Comparison of ENCODE assay signal across 11 cellular contexts in the genomic region with DNA sequence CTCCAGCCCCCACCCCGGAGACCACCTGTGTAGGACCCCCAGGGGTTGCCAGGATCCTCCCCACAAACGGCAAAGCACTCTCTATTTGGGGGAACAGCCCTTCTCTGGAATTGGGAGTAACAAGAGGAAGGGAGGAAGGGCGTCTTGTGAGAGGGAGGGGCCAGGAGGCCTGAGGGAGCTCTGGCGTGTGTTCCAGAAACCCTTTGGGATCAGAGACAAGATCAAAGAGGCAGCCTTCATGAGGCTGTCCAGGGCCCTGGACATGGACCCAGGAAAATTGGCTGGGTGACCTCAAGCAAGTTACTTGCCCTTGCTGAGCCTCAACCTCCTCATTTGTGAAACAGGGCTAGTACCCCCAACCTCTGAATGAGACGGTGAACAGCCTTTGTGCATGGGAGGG. TPM values are rescaled to one million over a fixed set of nuclear protein-coding genes. Genes with fewer than 3 reads are reported as not detected.
DNase-seq lines count a peak whose midpoint lies in the region; TF ChIP-seq lines count a peak whose summit lies in the region.
"Had no signal": no experiment of that assay in that cellular context is flagged by ENCODE, and none has a peak within 500 bp of the region (broad histone marks: within the 10 kb centered on the region; RNA-seq: fewer than 3 reads in every experiment).

No MANE protein-coding gene starts in this region.

- peaks cover 43 to 71% (median 58%) of the 10 kb centered on the region in 4 donors for H3K4me1 Mint-ChIP-seq in CD4-positive, alpha-beta memory T cell

- CTCF ChIA-PET in CD4-positive, alpha-beta memory T cell (lab: Charles Lee; ENCODE audit: partially characterized antibody): interaction anchor here (1.0 kb wide), 1 partner anchor 38 kb away, joined by 4 read pairs; no protein-coding TSS in a partner anchor
- CTCF ChIA-PET in RWPE1 (lab: Yijun Ruan, JAX): no interaction called here

- H3K27ac Mint-ChIP-seq in CD4-positive, alpha-beta memory T cell: peak overlapping the region in 6 of 7 donors; percentile 68 to 87 (median 75)

- H3K27me3 Mint-ChIP-seq in CD4-positive, alpha-beta memory T cell: no peaks in the 10 kb centered on the region

- no peak for DNase-seq in CD4-positive, alpha-beta memory T cell
- no peak for DNase-seq in RWPE1 (ENCODE audit: low spot score)
- DNase-seq in dorsolateral prefrontal cortex: no peak
- DNase-seq in ovary: peak in 1 of 5 donors; percentile 48
- DNase-seq in mesenteric fat pad (ENCODE audit: low spot score): no peak
- no peak for DNase-seq in NCI-H1694 treated with DMSO at 0.1 percent for 48 hours (lab: John Stamatoyannopoulos, UW)
- DNase-seq in AG20443 (ENCODE audit: low spot score): no peak
- no peak for DNase-seq in inferior parietal cortex (ENCODE audit: extremely low spot score)
- DNase-seq: activated CD4-positive, CD25-positive, alpha-beta regulatory T cell; kidney; NCI-H2171 had no signal

- H3K27me3 ChIP-seq in CD4-positive, alpha-beta memory T cell (ENCODE audit: insufficient read depth, low read length): no peaks in the 10 kb centered on the region
- H3K27me3 ChIP-seq in dorsolateral prefrontal cortex (no peaks in the 10 kb centered on the region), ovary (no peaks in the 10 kb centered on the region)

- H3K27ac ChIP-seq in CD4-positive, alpha-beta memory T cell (ENCODE audit: low read depth, low read length): no peak overlapping the region
- H3K27ac ChIP-seq in RWPE1 (peak overlapping the region; percentile 83), dorsolateral prefrontal cortex (peak overlapping the region in 38 of 59 donors; percentile 6 to 97 (median 89)), ovary (peak overlapping the region; percentile 3 to 59)

- H3K9me3 ChIP-seq in CD4-positive, alpha-beta memory T cell (ENCODE audit: control insufficient read depth in 1 of 2, low read length in 2 of 2): no peaks in the 10 kb centered on the region
- H3K9me3 ChIP-seq in ovary: no peaks in the 10 kb centered on the region

- H3K9me3 Mint-ChIP-seq in CD4-positive, alpha-beta memory T cell: no peaks in the 10 kb centered on the region

- no peak overlapping the region for H3K4me3 ChIP-seq in CD4-positive, alpha-beta memory T cell (ENCODE audit: low read length in 2 of 2)
- H3K4me3 ChIP-seq in dorsolateral prefrontal cortex (no peak overlapping the region), ovary (no peak overlapping the region)

- WGBS in ovary, 3 donors: 36 to 43% (median 36%) methylated on average over 5 of the region's 5 CpGs

- no peaks in the 10 kb centered on the region for H3K36me3 ChIP-seq in CD4-positive, alpha-beta memory T cell (ENCODE audit: insufficient read depth, low read length)
- no peaks in the 10 kb centered on the region for H3K36me3 ChIP-seq in ovary

- intact Hi-C loops in CD4-positive, alpha-beta memory T cell (cut with micrococcal nuclease): no loop called here
- intact Hi-C loops in dorsolateral prefrontal cortex (cut with DNase I): loop anchor here in 1 of 2 donors (5.0 kb wide), 1 partner anchor 34 kb away; no protein-coding TSS in a partner anchor
- intact Hi-C loops in ovary (cut with DNase I): no loop called here

- no peak for TF ChIP-seq EP300 in ovary (IDR thresholded peaks at IDR 0.05)

- peaks cover 0 to 4% of the 10 kb centered on the region in 2 donors for H3K36me3 Mint-ChIP-seq in CD4-positive, alpha-beta memory T cell

- POLR2A ChIA-PET in CD4-positive, alpha-beta memory T cell (lab: Charles Lee; ENCODE audit: partially characterized antibody): interaction anchor here (1.4 to 7.8 kb wide), 3 partner anchors 10 to 15 kb away, joined by 3 to 68 read pairs (median 7); no protein-coding TSS in a partner anchor
- POLR2A ChIA-PET in RWPE1 (lab: Yijun Ruan, JAX; ENCODE audit: low non-redundant PET): no interaction called here

- TF ChIP-seq CTCF in RWPE1 (conservative IDR thresholded peaks at IDR 0.05; ENCODE audit: low read depth): no peak
- TF ChIP-seq CTCF in dorsolateral prefrontal cortex (IDR thresholded peaks at IDR 0.05 in 54 of 56, conservative IDR thresholded peaks at IDR 0.05 in 2 of 56; ENCODE audit: low read depth in 1 of 56, partially characterized antibody in 56 of 56): no peak
- no peak for TF ChIP-seq CTCF in ovary (IDR thresholded peaks at IDR 0.05)

- H3K4me1 ChIP-seq in CD4-positive, alpha-beta memory T cell (ENCODE audit: insufficient read depth, low read length): peaks cover 70% of the 10 kb centered on the region
- peaks cover 28% of the 10 kb centered on the region for H3K4me1 ChIP-seq in ovary (ENCODE audit: insufficient read depth)

- H3K4me3 Mint-ChIP-seq in CD4-positive, alpha-beta memory T cell: peak overlapping the region in 1 of 8 donors; percentile 60

- TF ChIP-seq POLR2A in ovary (IDR thresholded peaks at IDR 0.05): no peak

RNA-seq across cellular contexts. Expression of a gene that starts 18.1 kb away (rescaled TPM):
- total RNA-seq in CD4-positive, alpha-beta memory T cell: 100 to 1,000 TPM in 1 of 2 experiments, 10 to 100 TPM in 1; 86.0 to 104 TPM
- polyA plus RNA-seq in CD4-positive, alpha-beta memory T cell: 10 to 100 TPM; 10.0 to 65.2 TPM
- total RNA-seq in dorsolateral prefrontal cortex: 100 to 1,000 TPM in 2 of 120 experiments, 10 to 100 TPM in 118; 38.8 to 122 (median 62.6) TPM
- total RNA-seq in ovary: 100 to 1,000 TPM in 4 of 7 donors, 10 to 100 TPM in 3; 37.3 to 183 (median 119) TPM
- polyA plus RNA-seq in ovary: 100 to 1,000 TPM in 1 of 2 donors, 10 to 100 TPM in 1; 84.0 to 313 TPM
- total RNA-seq in mesenteric fat pad: 156 TPM
